ENCODE assay signal across 24 cellular contexts in the genomic region with DNA sequence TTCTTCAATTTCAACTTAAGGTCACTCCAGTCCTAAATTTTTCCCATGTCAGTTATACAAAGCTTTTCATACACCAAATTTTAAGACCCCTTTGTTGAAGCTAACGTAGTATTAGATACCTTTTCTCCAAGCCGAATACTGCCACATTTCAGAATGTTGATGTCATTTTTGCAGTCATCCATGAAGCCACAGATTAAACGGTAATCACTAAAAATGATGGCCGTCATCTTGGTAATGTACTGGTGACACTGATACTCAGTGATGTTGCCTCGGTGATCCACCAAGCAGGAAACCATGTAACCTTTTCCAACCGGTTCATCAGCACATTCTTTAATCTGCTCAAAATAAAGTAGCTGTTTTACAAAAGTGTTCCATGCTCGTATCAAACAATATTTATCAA.
DNase-seq lines count a peak whose midpoint lies in the region; ATAC-seq and TF ChIP-seq lines count a peak whose summit lies in the region.
"Had no signal": no experiment of that assay in that cellular context is flagged by ENCODE, and none has a peak within 500 bp of the region (broad histone marks: within the 10 kb centered on the region; RNA-seq: fewer than 3 reads in every experiment).

No MANE protein-coding gene starts in this region.

- H3K9ac ChIP-seq in OCI-LY1 (ENCODE audit: low read length): no peak overlapping the region; the same call in 1 of the 2 replicates

- peak; percentile 62 for DNase-seq in A673 (ENCODE audit: low spot score)
- DNase-seq in ACHN: peak; percentile 8
- peak; percentile 5 for DNase-seq in kidney glomerular epithelial cell (lab: John Stamatoyannopoulos, UW)
- DNase-seq in NCI-H526 (lab: John Stamatoyannopoulos, UW): no peak
- DNase-seq in NOMO-1 treated with dmso at 0.1 percent for 144 hours (lab: John Stamatoyannopoulos, UW; ENCODE audit: unreplicated experiment): no peak
- DNase-seq: Caco-2; DMS153; GF-D8; HCEC 1CT; Kasumi-1; MM.1S; NCI-H1092 treated with DMSO at 0.1 percent for 48 hours; NCI-H146; NCI-H2029 treated with DMSO at 0.1 percent for 48 hours; NCI-H2171 treated with DMSO at 0.1 percent for 48 hours; NCI-H446; NCI-H69; NK-92 treated with Interleukin-12 subunit alpha and Interleukin-12 subunit beta, amount 100 ng/mL, for 24 hours; OCI-M1; SHP77 had no signal

- H4K20me1 ChIP-seq in OCI-LY1 (ENCODE audit: insufficient read depth, low read length): no peaks in the 10 kb centered on the region

- no peaks in the 10 kb centered on the region for H3K79me2 ChIP-seq in OCI-LY1 (ENCODE audit: insufficient read depth, low read length)

- no peaks in the 10 kb centered on the region for H3K9me2 ChIP-seq in OCI-LY1 (ENCODE audit: low read depth, low read length)

- H3K4me1 ChIP-seq in A673 (ENCODE audit: insufficient read depth, low read length, poor library complexity, severe bottlenecking): peaks cover 88% of the 10 kb centered on the region
- peaks cover 36% of the 10 kb centered on the region for H3K4me1 ChIP-seq in OCI-LY1 (ENCODE audit: insufficient read depth, low read length, severe bottlenecking)

- ATAC-seq in HG03097 (IDR thresholded peaks at IDR 0.05; ENCODE audit: low FRiP score, unreplicated experiment): no peak
- ATAC-seq: GM23338 had no signal

- H3K9me3 ChIP-seq in A673 (ENCODE audit: low read depth, low read length, poor library complexity, severe bottlenecking) (no peaks in the 10 kb centered on the region), OCI-LY1 (ENCODE audit: low read length) (no peaks in the 10 kb centered on the region)
- H3K9me3 ChIP-seq: Caco-2 had no signal

- H3K4me2 ChIP-seq in OCI-LY1 (ENCODE audit: low read length): no peak overlapping the region; the same call in 1 of the 2 replicates
- H3K4me2 ChIP-seq: GM23338 had no signal

- BruUV-seq in A673 (replicated peaks; lab: Mats Ljungman, UMichigan): no TSS peak

- H3K27ac ChIP-seq in A673 (ENCODE audit: low read depth, low read length, poor library complexity, severe bottlenecking) (peak overlapping the region; percentile 43), OCI-LY1 (ENCODE audit: low read depth, low read length, poor library complexity, severe bottlenecking) (peak overlapping the region; percentile 72)
- H3K27ac ChIP-seq: SK-N-MC had no signal

- POLR2A ChIA-PET in A673 (lab: Charles Lee; ENCODE audit: low non-redundant PET): no interaction called here

- CTCF ChIA-PET in A673 (lab: Charles Lee): no interaction called here

- no peaks in the 10 kb centered on the region for H3K27me3 ChIP-seq in A673 (replicated peaks; ENCODE audit: insufficient read depth, low read depth, low read length, poor library complexity)
- H3K27me3 ChIP-seq in OCI-LY1 (ENCODE audit: insufficient read depth, low read length): no peaks in the 10 kb centered on the region

- intact Hi-C loops in A673 (cut with micrococcal nuclease; ENCODE audit: unreplicated experiment): no loop called here

- H3K36me3 ChIP-seq in A673 (ENCODE audit: insufficient read depth, low read length, poor library complexity, severe bottlenecking): peaks cover 66% of the 10 kb centered on the region
- H3K36me3 ChIP-seq in OCI-LY1 (ENCODE audit: insufficient read depth, low read length): peaks cover 12% of the 10 kb centered on the region; the same call in 1 of the 2 replicates

- H3F3A ChIP-seq in OCI-LY1 (ENCODE audit: insufficient read depth, low read length): no peaks in the 10 kb centered on the region

- H3K4me3 ChIP-seq in A673 (ENCODE audit: low read depth, low read length, poor library complexity, severe bottlenecking) (no peak overlapping the region), OCI-LY1 (ENCODE audit: low read depth, low read length, poor library complexity, severe bottlenecking) (no peak overlapping the region)
- H3K4me3 ChIP-seq: GM23338, SK-N-MC had no signal

- TF ChIP-seq CTCF in A673 (conservative IDR thresholded peaks at IDR 0.05; ENCODE audit: low read depth, low read length): no peak
- TF ChIP-seq CTCF in OCI-LY1 (IDR thresholded peaks at IDR 0.05; ENCODE audit: low read length): no peak

- H2AFZ ChIP-seq in OCI-LY1 (ENCODE audit: low read length): no peak overlapping the region
- H2AFZ ChIP-seq: GM23338 had no signal

- in situ Hi-C loops in ACHN (cut with HindIII; ENCODE audit: low pct_ligation_motif_present, low pct_unique_long_range_greater_than_20kb, low sequenced_read_pairs): no loop called here

Comparison
In these comparisons a context has a peak if more than half of its experiments do, and no peak if none do; other contexts are left out.
1. DNase-seq: peak in A673 (single experiment), ACHN (single experiment) and kidney glomerular epithelial cell (single experiment); none in NCI-H526 (0 of 2) and NOMO-1 treated with dmso at 0.1 percent for 144 hours (single experiment).